8 cellular contexts compared by ENCODE assay signal in the genomic region with DNA sequence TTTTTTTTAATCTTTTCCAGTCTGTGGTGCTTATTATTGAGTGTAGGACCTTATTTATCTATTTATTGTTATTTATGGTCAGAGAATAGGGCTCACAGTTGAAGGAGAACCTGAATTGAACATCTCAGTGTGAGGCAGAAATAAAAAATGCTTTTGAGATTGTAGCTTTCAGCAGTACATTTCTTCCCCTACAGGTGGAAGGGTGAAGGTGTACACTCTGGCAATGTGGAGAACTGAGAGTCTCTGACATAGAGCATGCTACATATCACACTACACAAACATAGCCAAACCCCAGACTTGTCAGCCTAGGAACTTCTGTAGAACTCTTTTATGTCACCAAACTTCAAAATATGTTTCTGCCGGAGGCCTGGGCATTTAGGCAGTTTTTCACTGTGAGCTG.
DNase-seq lines count a peak whose midpoint lies in the region; ATAC-seq, FAIRE-seq and TF ChIP-seq lines count a peak whose summit lies in the region.

No MANE protein-coding gene starts in this region.

- H3K4me3 ChIP-seq in BE2C (ENCODE audit: low read depth, low read length), result no peak overlapping the region

- no peak for DNase-seq in BE2C
- DNase-seq in T47D (ENCODE audit: low read depth in 1 of 2, low spot score in 1 of 2), result peak; percentile 13 to 37
- DNase-seq in H54 (ENCODE audit: insufficient read length, low spot score), result no peak
- DNase-seq in NCI-H1436 (lab: John Stamatoyannopoulos, UW), result no peak
- DNase-seq in A172 (ENCODE audit: low spot score), result no peak

- FAIRE-seq in H54 (lab: Jason Lieb, UNC), result no peak

- no peaks in the 10 kb centered on the region for H3K4me1 ChIP-seq in BE2C

- TF ChIP-seq CTCF in BE2C (IDR thresholded peaks at IDR 0.05; ENCODE audit: low read depth, low read length), result peak; percentile 56

- in situ Hi-C loops in T47D (cut with HindIII; ENCODE audit: low pct_unique_long_range_greater_than_20kb, low sequenced_read_pairs), result no loop called here

- no peaks in the 10 kb centered on the region for H3K27me3 ChIP-seq in BE2C

- no peak for TF ChIP-seq POLR2A in H54 (IDR thresholded peaks at IDR 0.05; ENCODE audit: low read depth, low read length)

- no peaks in the 10 kb centered on the region for H3K9me3 ChIP-seq in BE2C

- ATAC-seq in GM18907 (IDR thresholded peaks at IDR 0.05; ENCODE audit: unreplicated experiment), result peak; percentile 87
- peak; percentile 92 for ATAC-seq in HG03280 (IDR thresholded peaks at IDR 0.05; ENCODE audit: unreplicated experiment)
- no peak for ATAC-seq in GM19324 (IDR thresholded peaks at IDR 0.05; ENCODE audit: low FRiP score, unreplicated experiment)

- H3K36me3 ChIP-seq in BE2C, result no peaks in the 10 kb centered on the region

Comparison
In these comparisons a context has a peak if more than half of its experiments do, and no peak if none do; other contexts are left out.
1. DNase-seq: peak in T47D (2 of 2); none in BE2C (single experiment), H54 (single experiment), NCI-H1436 (single experiment) and A172 (single experiment).